ENCODE assay signal across 8 cellular contexts in genomic region chr9:36458430-36458915, GRCh38. TPM values are rescaled to one million over a fixed set of nuclear protein-coding genes. Genes with fewer than 3 reads are reported as not detected.
DNase-seq lines count a peak whose midpoint lies in the region; ATAC-seq lines count a peak whose summit lies in the region.
"Not testable (repeated sequence)": the region's sequence is repeated elsewhere in the genome, so short reads cannot be mapped to it uniquely, and the experiment has no call there.

No MANE protein-coding gene starts in this region.

- not testable (repeated sequence) for H2BK12ac ChIP-seq in trophoblast cell (ENCODE audit: low read length)

- ATAC-seq in CD4-positive, CD25-positive, alpha-beta regulatory T cell (ENCODE audit: low read depth in 2 of 2): not testable (repeated sequence)
- peak; percentile 48 for ATAC-seq in GM19397 (IDR thresholded peaks at IDR 0.05; ENCODE audit: unreplicated experiment)
- ATAC-seq in HG03066 (IDR thresholded peaks at IDR 0.05; ENCODE audit: low read depth, unreplicated experiment): peak; percentile 78
- ATAC-seq in T-cell (replicated peaks in 1 of 4): peak; percentile 53 to 77 (median 69)

- H3K9me3 ChIP-seq in CD4-positive, CD25-positive, alpha-beta regulatory T cell (ENCODE audit: control insufficient read depth in 2 of 2, low read length in 2 of 2); trophoblast cell (ENCODE audit: insufficient read depth, low read depth, low read length): not testable (repeated sequence)

- not testable (repeated sequence) for H3K4me2 ChIP-seq in trophoblast cell (ENCODE audit: low read length)

- not testable (repeated sequence) for H3K14ac ChIP-seq in trophoblast cell (ENCODE audit: low read length)

- H3K27ac ChIP-seq in CD4-positive, CD25-positive, alpha-beta regulatory T cell (ENCODE audit: insufficient read depth, low read length, poor library complexity, severe bottlenecking): peak overlapping the region; percentile 53
- not testable (repeated sequence) for H3K27ac ChIP-seq in trophoblast cell (ENCODE audit: low read depth, low read length)

- H3K9me3 Mint-ChIP-seq in CD4-positive, CD25-positive, alpha-beta regulatory T cell; T-cell; activated naive CD4-positive, alpha-beta T cell treated with anti-CD3 and anti-CD28 coated beads, Interleukin-2, amount 50 U/mL, for 24 hours: not testable (repeated sequence)

- H3K27me3 ChIP-seq in CD4-positive, CD25-positive, alpha-beta regulatory T cell (ENCODE audit: control insufficient read depth, insufficient read depth, low read length); trophoblast cell (ENCODE audit: insufficient read depth, low read length): not testable (repeated sequence)

- not testable (repeated sequence) for H2BK120ac ChIP-seq in trophoblast cell (ENCODE audit: insufficient read depth, low read length, poor library complexity)

- not testable (repeated sequence) for H3K79me1 ChIP-seq in trophoblast cell (ENCODE audit: low read length)

- H3K4me3 Mint-ChIP-seq in CD4-positive, CD25-positive, alpha-beta regulatory T cell: peak overlapping the region; percentile 22 to 79 (median 64)
- peak overlapping the region; percentile 69 to 79 (median 73) for H3K4me3 Mint-ChIP-seq in T-cell
- peak overlapping the region; percentile 81 for H3K4me3 Mint-ChIP-seq in activated naive CD4-positive, alpha-beta T cell treated with anti-CD3 and anti-CD28 coated beads, Interleukin-2, amount 50 U/mL, for 24 hours

- H2AFZ ChIP-seq in trophoblast cell (ENCODE audit: insufficient read depth, low read length, poor library complexity): not testable (repeated sequence)

- WGBS in trophoblast cell (ENCODE audit: extremely low coverage, insufficient coverage, insufficient read length): no CpG with 5 or more reads among the region's 17 CpGs

- peak overlapping the region; percentile 12 to 94 (median 94) for H3K27ac Mint-ChIP-seq in CD4-positive, CD25-positive, alpha-beta regulatory T cell
- H3K27ac Mint-ChIP-seq in T-cell: peak overlapping the region; percentile 96 to 98
- H3K27ac Mint-ChIP-seq in activated naive CD4-positive, alpha-beta T cell treated with anti-CD3 and anti-CD28 coated beads, Interleukin-2, amount 50 U/mL, for 24 hours: peak overlapping the region; percentile 93

- not testable (repeated sequence) for H4K91ac ChIP-seq in trophoblast cell (ENCODE audit: low read depth, low read length)

- POLR2A ChIA-PET in T-cell (lab: Charles Lee): not testable (repeated sequence)

- not testable (repeated sequence) for H3K79me2 ChIP-seq in trophoblast cell (ENCODE audit: control insufficient read depth, insufficient read depth, low read length, poor library complexity)

- H3K23ac ChIP-seq in trophoblast cell (ENCODE audit: low read length): not testable (repeated sequence)

- H2BK5ac ChIP-seq in trophoblast cell (ENCODE audit: low read depth, low read length, poor library complexity): not testable (repeated sequence)

- DNase-seq in CD4-positive, CD25-positive, alpha-beta regulatory T cell: peak in 2 of 3 donors; percentile 3 to 31
- peak; percentile 43 to 89 (median 70) for DNase-seq in T-cell
- peak; percentile 82 for DNase-seq in activated CD8-positive, alpha-beta memory T cell treated with anti-CD3 and anti-CD28 coated beads for 24 hours
- DNase-seq in trophoblast cell: not testable (repeated sequence)
- peak; percentile 60 to 72 for DNase-seq in stimulated activated CD8-positive, alpha-beta memory T cell treated with anti-CD3 and anti-CD28 coated beads, Interleukin-2, amount 100 ng/mL, for 48 hours (ENCODE audit: low read depth in 2 of 2)

- not testable (repeated sequence) for H2AK5ac ChIP-seq in trophoblast cell (ENCODE audit: low read length)

- H3K36me3 ChIP-seq in CD4-positive, CD25-positive, alpha-beta regulatory T cell (ENCODE audit: control insufficient read depth, insufficient read depth, low read length): not testable (repeated sequence)
- peaks cover 6 to 11% of the 10 kb centered on the region in 2 experiments for H3K36me3 ChIP-seq in trophoblast cell (ENCODE audit: control insufficient read depth in 1 of 2, insufficient read depth in 2 of 2, low read length in 2 of 2)

- H3K36me3 Mint-ChIP-seq in CD4-positive, CD25-positive, alpha-beta regulatory T cell: peaks cover 12% of the 10 kb centered on the region
- not testable (repeated sequence) for H3K36me3 Mint-ChIP-seq in T-cell; activated naive CD4-positive, alpha-beta T cell treated with anti-CD3 and anti-CD28 coated beads, Interleukin-2, amount 50 U/mL, for 24 hours

- H3K18ac ChIP-seq in trophoblast cell (ENCODE audit: low read length): not testable (repeated sequence)

- not testable (repeated sequence) for H4K12ac ChIP-seq in trophoblast cell (ENCODE audit: low read depth, low read length)

- CTCF ChIA-PET in T-cell (lab: Charles Lee): interaction anchor here (0.6 to 2.6 kb wide), 7 partner anchors 13 to 97 kb away, joined by 3 to 11 read pairs (median 3); no protein-coding TSS in a partner anchor

- H4K8ac ChIP-seq in trophoblast cell (ENCODE audit: low read depth, low read length): not testable (repeated sequence)

- H3K4me1 ChIP-seq in CD4-positive, CD25-positive, alpha-beta regulatory T cell (ENCODE audit: control insufficient read depth, insufficient read depth, low read length, poor library complexity, severe bottlenecking): peaks cover 24% of the 10 kb centered on the region
- not testable (repeated sequence) for H3K4me1 ChIP-seq in trophoblast cell (ENCODE audit: control insufficient read depth in 1 of 2, insufficient read depth in 2 of 2, low read length in 2 of 2)

- H3K4ac ChIP-seq in trophoblast cell (ENCODE audit: low read depth, low read length): peak overlapping the region; percentile 35

- not testable (repeated sequence) for H3K27me3 Mint-ChIP-seq in CD4-positive, CD25-positive, alpha-beta regulatory T cell; T-cell; activated naive CD4-positive, alpha-beta T cell treated with anti-CD3 and anti-CD28 coated beads, Interleukin-2, amount 50 U/mL, for 24 hours

- not testable (repeated sequence) for H3K9ac ChIP-seq in trophoblast cell (ENCODE audit: low read length)

- peaks cover 37 to 70% (median 54%) of the 10 kb centered on the region in 4 donors for H3K4me1 Mint-ChIP-seq in CD4-positive, CD25-positive, alpha-beta regulatory T cell
- peaks cover 64 to 78% (median 76%) of the 10 kb centered on the region in 3 donors for H3K4me1 Mint-ChIP-seq in T-cell
- H3K4me1 Mint-ChIP-seq in activated naive CD4-positive, alpha-beta T cell treated with anti-CD3 and anti-CD28 coated beads, Interleukin-2, amount 50 U/mL, for 24 hours: peaks cover 67% of the 10 kb centered on the region

- peak overlapping the region; percentile 9 for H3K4me3 ChIP-seq in CD4-positive, CD25-positive, alpha-beta regulatory T cell (ENCODE audit: low read depth, low read length)
- H3K4me3 ChIP-seq in trophoblast cell (ENCODE audit: low read depth, low read length): not testable (repeated sequence)

RNA-seq across cellular contexts. Expression of gene RNF38, which starts 58.4 kb away (rescaled TPM):
- total RNA-seq in CD4-positive, CD25-positive, alpha-beta regulatory T cell: 103 TPM
- 10 to 100 TPM; 16.0 to 22.8 (median 19.2) TPM for polyA plus RNA-seq in CD4-positive, CD25-positive, alpha-beta regulatory T cell
- total RNA-seq in T-cell: 10 to 100 TPM; 61.0 to 92.3 (median 71.2) TPM
- polyA plus RNA-seq in trophoblast cell (2013): 61.8 and 63.0 TPM in 2 replicates
